ENCODE assay signal across 33 cellular contexts in the genomic region with DNA sequence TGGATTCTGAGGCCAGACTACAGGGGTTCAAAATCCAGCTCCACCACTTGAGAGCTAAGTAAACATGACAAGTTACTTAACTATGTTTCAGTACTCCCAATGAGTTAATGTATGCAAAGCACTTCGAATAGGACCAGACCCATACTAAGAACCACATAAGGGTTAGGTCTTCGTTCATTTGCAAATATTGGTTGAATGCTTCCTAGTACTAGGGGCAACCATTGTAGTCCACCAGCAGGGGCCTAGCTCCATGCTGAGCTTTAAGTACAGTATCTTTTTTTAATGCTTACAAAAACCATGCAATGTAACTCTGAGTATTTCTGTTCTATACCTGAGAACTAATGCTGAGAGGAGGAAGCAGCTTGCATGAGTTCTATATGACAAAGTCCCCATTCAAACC.
"Had no signal": no experiment of that assay in that cellular context is flagged by ENCODE, and none has a peak within 500 bp of the region (broad histone marks: within the 10 kb centered on the region; RNA-seq: fewer than 3 reads in every experiment).

No MANE protein-coding gene starts in this region.

- H3K9me3 ChIP-seq: SJSA1 had no signal

- H3K4me3 Mint-ChIP-seq: activated CD8-positive, alpha-beta T cell treated with anti-CD3 and anti-CD28 coated beads for 36 hours; activated naive CD4-positive, alpha-beta T cell treated with anti-CD3 and anti-CD28 coated beads, Interleukin-2, amount 50 U/mL, for 24 hours; activated naive CD8-positive, alpha-beta T cell treated with anti-CD3 and anti-CD28 coated beads, Interleukin-2, amount 10 ng/mL, durations not matched to agents 7 days and 5 days; activated T-cell treated with anti-CD3 and anti-CD28 coated beads, Interleukin-2, amount 50 U/mL, for 24 hours had no signal

- DNase-seq: activated CD4-positive, alpha-beta T cell treated with anti-CD3 and anti-CD28 coated beads for 1 hour; activated CD4-positive, alpha-beta T cell treated with anti-CD3 and anti-CD28 coated beads for 48 hours; activated CD4-positive, alpha-beta T cell treated with anti-CD3 and anti-CD28 coated beads, Interleukin-2, amount 50 U/mL, for 4 hours; activated CD4-positive, CD25-positive, alpha-beta regulatory T cell; activated CD8-positive, alpha-beta T cell treated with anti-CD3 and anti-CD28 coated beads for 36 hours; activated gamma-delta T cell; activated naive CD4-positive, alpha-beta T cell treated with Interleukin-2 at 50 U/mL for 16 hours; activated naive CD8-positive, alpha-beta T cell treated with anti-CD3 and anti-CD28 coated beads, Interleukin-2, amount 10 ng/mL, durations not matched to agents 7 days and 5 days; activated T-cell treated with anti-CD3 and anti-CD28 coated beads, Interleukin-2, amount 50 U/mL, for 24 hours; body of pancreas; central memory CD4-positive, alpha-beta T cell; MM.1S; MV-4-11; NCI-H1092; NCI-H1436 treated with DMSO at 0.1 percent for 48 hours; NCI-H187; NCI-H2029 treated with DMSO at 0.1 percent for 48 hours; NCI-H2107; NCI-H226; NCI-H510A; NCI-H526; NCI-H748 treated with DMSO at 0.1 percent for 48 hours; NK-92 treated with Interleukin-12 subunit alpha and Interleukin-12 subunit beta, amount 100 ng/mL, for 24 hours; SHP77 treated with DMSO at 0.1 percent for 48 hours; T-helper 1 cell; T-helper 2 cell; T-helper 9 cell had no signal

- H3K27me3 Mint-ChIP-seq: activated CD8-positive, alpha-beta T cell treated with anti-CD3 and anti-CD28 coated beads for 36 hours; activated naive CD4-positive, alpha-beta T cell treated with anti-CD3 and anti-CD28 coated beads, Interleukin-2, amount 50 U/mL, for 24 hours; activated naive CD8-positive, alpha-beta T cell treated with anti-CD3 and anti-CD28 coated beads, Interleukin-2, amount 10 ng/mL, durations not matched to agents 7 days and 5 days; activated T-cell treated with anti-CD3 and anti-CD28 coated beads, Interleukin-2, amount 50 U/mL, for 24 hours had no signal

- H3K36me3 ChIP-seq: SJSA1 had no signal

- H3K9me3 Mint-ChIP-seq: activated CD8-positive, alpha-beta T cell treated with anti-CD3 and anti-CD28 coated beads for 36 hours; activated naive CD4-positive, alpha-beta T cell treated with anti-CD3 and anti-CD28 coated beads, Interleukin-2, amount 50 U/mL, for 24 hours; activated naive CD8-positive, alpha-beta T cell treated with anti-CD3 and anti-CD28 coated beads, Interleukin-2, amount 10 ng/mL, durations not matched to agents 7 days and 5 days; activated T-helper 2 cell treated with anti-CD3 and anti-CD28 coated beads, Interferon-gamma antibody, Interleukin-2, Interleukin-4, amounts not matched to agents 10 μg/mL and 5 μg/mL and 100 μg/mL, durations not matched to agents 14 hours and 24 hours and 36 hours had no signal

- H3K36me3 Mint-ChIP-seq: activated naive CD4-positive, alpha-beta T cell treated with anti-CD3 and anti-CD28 coated beads, Interleukin-2, amount 50 U/mL, for 24 hours; activated naive CD8-positive, alpha-beta T cell treated with anti-CD3 and anti-CD28 coated beads, Interleukin-2, amount 10 ng/mL, durations not matched to agents 7 days and 5 days had no signal

- H3K4me1 Mint-ChIP-seq: activated naive CD4-positive, alpha-beta T cell treated with anti-CD3 and anti-CD28 coated beads, Interleukin-2, amount 50 U/mL, for 24 hours; activated naive CD8-positive, alpha-beta T cell treated with anti-CD3 and anti-CD28 coated beads, Interleukin-2, amount 10 ng/mL, durations not matched to agents 7 days and 5 days had no signal

- H3K27ac Mint-ChIP-seq: activated CD8-positive, alpha-beta T cell treated with anti-CD3 and anti-CD28 coated beads for 36 hours; activated naive CD4-positive, alpha-beta T cell treated with anti-CD3 and anti-CD28 coated beads, Interleukin-2, amount 50 U/mL, for 24 hours; activated naive CD8-positive, alpha-beta T cell treated with anti-CD3 and anti-CD28 coated beads, Interleukin-2, amount 10 ng/mL, durations not matched to agents 7 days and 5 days; activated T-cell treated with anti-CD3 and anti-CD28 coated beads, Interleukin-2, amount 50 U/mL, for 24 hours; activated T-helper 2 cell treated with anti-CD3 and anti-CD28 coated beads, Interferon-gamma antibody, Interleukin-2, Interleukin-4, amounts not matched to agents 10 μg/mL and 5 μg/mL and 100 μg/mL, durations not matched to agents 14 hours and 24 hours and 36 hours had no signal

- H3K4me1 ChIP-seq: body of pancreas, SJSA1 had no signal

- H3K27me3 ChIP-seq: body of pancreas, SJSA1 had no signal

- H3K27ac ChIP-seq: body of pancreas, KMS-11, SJSA1, VCaP had no signal

- H3K4me3 ChIP-seq: body of pancreas, SJSA1 had no signal

- ATAC-seq: activated CD8-positive, alpha-beta T cell treated with anti-CD3 and anti-CD28 coated beads for 36 hours; body of pancreas; SK-N-SH treated with all-trans-retinoic acid at 6 μM for 48 hours had no signal
